In genomic region chr10:75408512-75408881, GRCh38 we compare ENCODE assay signal across 8 cellular contexts. TPM values are rescaled to one million over a fixed set of nuclear protein-coding genes. Genes with fewer than 3 reads are reported as not detected.
DNase-seq lines count a peak whose midpoint lies in the region; ATAC-seq and TF ChIP-seq lines count a peak whose summit lies in the region.

No MANE protein-coding gene starts in this region.

- CTCF ChIA-PET in AG04450 (lab: Charles Lee) = no interaction called here

- H3K27me3 Mint-ChIP-seq in IgD-negative memory B cell = peaks cover 65% of the 10 kb centered on the region
- peaks cover 35 to 73% (median 58%) of the 10 kb centered on the region in 5 donors for H3K27me3 Mint-ChIP-seq in naive thymus-derived CD8-positive, alpha-beta T cell

- H3K4me1 Mint-ChIP-seq in IgD-negative memory B cell = peaks cover 9 to 13% (median 10%) of the 10 kb centered on the region in 3 donors
- peaks cover 10 to 29% (median 21%) of the 10 kb centered on the region in 4 donors for H3K4me1 Mint-ChIP-seq in naive thymus-derived CD8-positive, alpha-beta T cell

- POLR2A ChIA-PET in AG04450 (lab: Yijun Ruan, JAX) = no interaction called here
- POLR2A ChIA-PET in naive thymus-derived CD8-positive, alpha-beta T cell (lab: Charles Lee) = no interaction called here

- H3K4me3 ChIP-seq in AG04450 (ENCODE audit: low read depth, low read length) = peak overlapping the region; percentile 44
- peak overlapping the region; percentile 48 for H3K4me3 ChIP-seq in effector memory CD4-positive, alpha-beta T cell (ENCODE audit: insufficient read depth, low read depth, low read length, poor library complexity, severe bottlenecking)

- TF ChIP-seq CTCF in AG04450 (IDR thresholded peaks at IDR 0.05; ENCODE audit: low read depth, low read length) = no peak

- peaks cover 18% of the 10 kb centered on the region for H3K4me1 ChIP-seq in effector memory CD4-positive, alpha-beta T cell (ENCODE audit: control insufficient read depth, insufficient read depth, low read length, poor library complexity, severe bottlenecking)

- DNase-seq in AG04450 (ENCODE audit: low read depth, low spot score) (no peak), HPDE6-E6E7 (ENCODE audit: extremely low spot score) (no peak), hippocampal formation (lab: John Stamatoyannopoulos, UW) (no peak), inferior parietal cortex (ENCODE audit: extremely low spot score) (no peak)
- DNase-seq in effector memory CD4-positive, alpha-beta T cell = no peak
- DNase-seq in naive thymus-derived CD8-positive, alpha-beta T cell = no peak

- peaks cover 81% of the 10 kb centered on the region for H3K27me3 ChIP-seq in AG04450 (ENCODE audit: control insufficient read depth, insufficient read depth, low read length)
- peaks cover 54% of the 10 kb centered on the region for H3K27me3 ChIP-seq in effector memory CD4-positive, alpha-beta T cell (replicated peaks; ENCODE audit: control insufficient read depth, insufficient read depth, low read length, poor library complexity, severe bottlenecking)

- peak overlapping the region in 1 of 3 donors; percentile 67 for H3K27ac Mint-ChIP-seq in IgD-negative memory B cell
- H3K27ac Mint-ChIP-seq in naive thymus-derived CD8-positive, alpha-beta T cell = no peak overlapping the region

- H3K9me3 ChIP-seq in AG04450 (ENCODE audit: control insufficient read depth, insufficient read depth, low read length) = peaks cover 38% of the 10 kb centered on the region
- H3K9me3 ChIP-seq in effector memory CD4-positive, alpha-beta T cell (ENCODE audit: control insufficient read depth, low read length) = no peaks in the 10 kb centered on the region

- no peaks in the 10 kb centered on the region for H3K36me3 ChIP-seq in effector memory CD4-positive, alpha-beta T cell (ENCODE audit: control insufficient read depth, insufficient read depth, low read length)

- peaks cover 0 to 8% (median 3%) of the 10 kb centered on the region in 3 donors for H3K9me3 Mint-ChIP-seq in IgD-negative memory B cell
- peaks cover 0 to 13% (median 0%) of the 10 kb centered on the region in 9 donors for H3K9me3 Mint-ChIP-seq in naive thymus-derived CD8-positive, alpha-beta T cell

- no peak overlapping the region for H3K27ac ChIP-seq in AG04450 (ENCODE audit: low read depth, low read length)
- H3K27ac ChIP-seq in effector memory CD4-positive, alpha-beta T cell (ENCODE audit: insufficient read depth, low read length, poor library complexity, severe bottlenecking) = no peak overlapping the region

- peaks cover 2% of the 10 kb centered on the region for H3K36me3 Mint-ChIP-seq in IgD-negative memory B cell
- peaks cover 0 to 5% (median 4%) of the 10 kb centered on the region in 3 donors for H3K36me3 Mint-ChIP-seq in naive thymus-derived CD8-positive, alpha-beta T cell

- ATAC-seq in naive thymus-derived CD8-positive, alpha-beta T cell = no peak
- no peak for ATAC-seq in HG03159 (IDR thresholded peaks at IDR 0.05; ENCODE audit: unreplicated experiment)

- peak overlapping the region; percentile 26 to 85 (median 72) for H3K4me3 Mint-ChIP-seq in IgD-negative memory B cell
- H3K4me3 Mint-ChIP-seq in naive thymus-derived CD8-positive, alpha-beta T cell = peak overlapping the region; percentile 70 to 94 (median 76)

RNA-seq across cellular contexts. Expression of gene ZNF503, which starts 6.9 kb away (rescaled TPM):
- polyA plus RNA-seq in AG04450 (2011; rRNA removed) (2.5 and 3.3 TPM in 2 replicates), IgD-negative memory B cell (not detected)
- polyA minus RNA-seq in AG04450 (2011; rRNA and poly(A)+ RNA removed) = 1.8 and 1.9 TPM in 2 replicates
- total RNA-seq in naive thymus-derived CD8-positive, alpha-beta T cell = under 1 TPM; 0.11 to 0.13 TPM
- polyA plus RNA-seq in naive thymus-derived CD8-positive, alpha-beta T cell = not detected

RNA-seq across cellular contexts. Expression of gene LRMDA, which starts 22.9 kb away (rescaled TPM):
- polyA plus RNA-seq in AG04450 (2011; rRNA removed) (0.05 and 0.12 TPM in 2 replicates), IgD-negative memory B cell (not detected)
- polyA minus RNA-seq in AG04450 (2011; rRNA and poly(A)+ RNA removed) = not detected in 2 replicates
- total RNA-seq in naive thymus-derived CD8-positive, alpha-beta T cell = not detected
- not detected for polyA plus RNA-seq in naive thymus-derived CD8-positive, alpha-beta T cell
